1 cellular context compared by ENCODE assay signal in genomic region chr12:67419810-67420209, GRCh38.
TF ChIP-seq lines count a peak whose summit lies in the region.

No MANE protein-coding gene starts in this region.

TF ChIP-seq in K562, 482 proteins besides CTCF, POLR2A, EP300 and RAD21:
- TF ChIP-seq ZNF277 (CRISPR knock-in tag; IDR thresholded peaks at IDR 0.05; ENCODE audit: borderline replicate concordance) (no peak), ZNF316 (IDR thresholded peaks at IDR 0.05) (peak; percentile 71), KDM1A (IDR thresholded peaks at IDR 0.05) (no peak), C11orf30 (IDR thresholded peaks at IDR 0.05; ENCODE audit: low read depth) (peak; percentile 44), HES1 (IDR thresholded peaks at IDR 0.05; ENCODE audit: low read depth) (no peak), ELF2 (CRISPR knock-in tag; IDR thresholded peaks at IDR 0.05) (no peak), TBP (optimal IDR thresholded peaks at IDR 0.05; ENCODE audit: low read depth, low read length) (no peak), HINFP (tag; conservative IDR thresholded peaks at IDR 0.05; ENCODE audit: low read depth) (no peak), JUN (IDR thresholded peaks at IDR 0.05; ENCODE audit: borderline replicate concordance, low read depth, low read length) (no peak), JUN (CRISPR knock-in tag; IDR thresholded peaks at IDR 0.05; ENCODE audit: borderline replicate concordance) (no peak), SMARCB1 (IDR thresholded peaks at IDR 0.05; ENCODE audit: insufficient read length, low read depth) (no peak), ELK3 (CRISPR knock-in tag; IDR thresholded peaks at IDR 0.05) (no peak), CEBPZ (IDR thresholded peaks at IDR 0.05; ENCODE audit: borderline replicate concordance, low read depth, low read length) (no peak), RFX1 (IDR thresholded peaks at IDR 0.05) (peak; percentile 45; the same call in 1 of the 2 replicates), POLR2G (IDR thresholded peaks at IDR 0.05; ENCODE audit: low read depth, low read length) (no peak), CGGBP1 (CRISPR knock-in tag; IDR thresholded peaks at IDR 0.05) (no peak), ELF1 (tag; IDR thresholded peaks at IDR 0.05) (no peak), TFAP4 (CRISPR knock-in tag; IDR thresholded peaks at IDR 0.05; ENCODE audit: borderline replicate concordance) (no peak), THRAP3 (IDR thresholded peaks at IDR 0.05; ENCODE audit: borderline replicate concordance) (no peak), MBD1 (CRISPR knock-in tag; IDR thresholded peaks at IDR 0.05) (no peak), STAG1 (CRISPR knock-in tag; IDR thresholded peaks at IDR 0.05; ENCODE audit: borderline replicate concordance) (no peak), E2F5 (CRISPR knock-in tag; IDR thresholded peaks at IDR 0.05) (no peak), CBX1 (IDR thresholded peaks at IDR 0.05; ENCODE audit: low read depth) (no peak), MEF2A (IDR thresholded peaks at IDR 0.05; ENCODE audit: control insufficient read depth, low read depth, low read length) (no peak), ZBTB8A (IDR thresholded peaks at IDR 0.05; ENCODE audit: partially characterized antibody) (no peak), MAFG (tag; conservative IDR thresholded peaks at IDR 0.05) (0 out of 2 replicates have a peak, but pooled peaks have one; percentile 18), NFE2 (IDR thresholded peaks at IDR 0.05; ENCODE audit: low read depth) (peak; percentile 23; the same call in 1 of the 2 replicates), ZBTB17 (CRISPR knock-in tag; IDR thresholded peaks at IDR 0.05) (no peak), BRD9 (IDR thresholded peaks at IDR 0.05; ENCODE audit: low read depth, partially characterized antibody) (no peak), SMARCA5 (IDR thresholded peaks at IDR 0.05) (no peak), MXD1 (CRISPR knock-in tag; IDR thresholded peaks at IDR 0.05; ENCODE audit: borderline replicate concordance, poor library complexity, severe bottlenecking) (no peak), KLF13 (tag; IDR thresholded peaks at IDR 0.05; ENCODE audit: borderline replicate concordance, low read depth) (no peak)
